Comparison of ENCODE assay signal across 25 cellular contexts in genomic region chr2:28589746-28590463, GRCh38.
"Had no signal": no experiment of that assay in that cellular context is flagged by ENCODE, and none has a peak within 500 bp of the region (broad histone marks: within the 10 kb centered on the region; RNA-seq: fewer than 3 reads in every experiment).

No MANE protein-coding gene starts in this region.

- H3K27me3 ChIP-seq: stomach, suprapubic skin, tibial nerve, uterus had no signal

- H3K36me3 Mint-ChIP-seq: brain; immature natural killer cell; naive thymus-derived CD8-positive, alpha-beta T cell; stimulated activated memory B cell treated with anti-CD40 and anti-IgM and Interleukin-4, amounts not matched to agents 10 μg/mL and 1 μg/mL and 100 μg/mL, for 72 hours had no signal

- H3K9me3 ChIP-seq: lower lobe of right lung, stomach, suprapubic skin, tibial nerve, uterus had no signal

- H3K4me3 Mint-ChIP-seq: activated CD8-positive, alpha-beta T cell treated with anti-CD3 and anti-CD28 coated beads, Interleukin-2, amount 10 ng/mL, durations not matched to agents 7 days and 5 days; brain; dendritic cell treated with granulocyte-macrophage colony-stimulating factor and Interleukin-4, amounts not matched to agents 40 ng/mL and 50 ng/mL, for 4 days; immature natural killer cell; naive thymus-derived CD8-positive, alpha-beta T cell; stimulated activated memory B cell treated with anti-CD40 and anti-IgM and Interleukin-4, amounts not matched to agents 10 μg/mL and 1 μg/mL and 100 μg/mL, for 72 hours; T-helper 2 cell treated with Interferon-gamma antibody and Interleukin-4, amounts not matched to agents 5 μg/mL and 100 μg/mL, for 36 hours had no signal

- H3K36me3 ChIP-seq: lower lobe of right lung, stomach, suprapubic skin, tibial nerve, uterus had no signal

- H3K27ac Mint-ChIP-seq: dendritic cell treated with granulocyte-macrophage colony-stimulating factor and Interleukin-4, amounts not matched to agents 40 ng/mL and 50 ng/mL, for 4 days; stimulated activated memory B cell treated with anti-CD40 and anti-IgM and Interleukin-4, amounts not matched to agents 10 μg/mL and 1 μg/mL and 100 μg/mL, for 72 hours; T-helper 2 cell treated with Interferon-gamma antibody and Interleukin-4, amounts not matched to agents 5 μg/mL and 100 μg/mL, for 36 hours had no signal

- H3K4me3 ChIP-seq: lower lobe of right lung, SK-N-MC, skin epidermis, stomach, suprapubic skin, tibial nerve, uterus had no signal

- DNase-seq: activated CD4-positive, alpha-beta T cell treated with anti-CD3 and anti-CD28 coated beads for 1 hour; activated CD4-positive, alpha-beta T cell treated with anti-CD3 and anti-CD28 coated beads, Interleukin-2, amount 50 U/mL, for 1 hour; activated CD8-positive, alpha-beta T cell treated with anti-CD3 and anti-CD28 coated beads, Interleukin-2, amount 10 ng/mL, durations not matched to agents 7 days and 5 days; anterior cingulate cortex; effector CD4-positive, alpha-beta T cell; erythroblast; foreskin fibroblast; immature natural killer cell; lower lobe of right lung; naive thymus-derived CD8-positive, alpha-beta T cell; right cardiac atrium; stimulated activated CD4-positive, alpha-beta T cell treated with anti-CD3 and anti-CD28 coated beads, Interleukin-2, amount 100 ng/mL, for 24 hours; stomach; SW 1271 had no signal

- H3K27me3 Mint-ChIP-seq: dendritic cell treated with granulocyte-macrophage colony-stimulating factor and Interleukin-4, amounts not matched to agents 40 ng/mL and 50 ng/mL, for 4 days had no signal

- ATAC-seq: activated CD8-positive, alpha-beta T cell treated with anti-CD3 and anti-CD28 coated beads, Interleukin-2, amount 10 ng/mL, durations not matched to agents 7 days and 5 days; left lobe of liver; lower lobe of right lung; naive thymus-derived CD8-positive, alpha-beta T cell; right cardiac atrium; stimulated activated memory B cell treated with anti-CD40 and anti-IgM and Interleukin-4, amounts not matched to agents 10 μg/mL and 1 μg/mL and 100 μg/mL, for 72 hours had no signal

- H3K9me3 Mint-ChIP-seq: brain; dendritic cell treated with granulocyte-macrophage colony-stimulating factor and Interleukin-4, amounts not matched to agents 40 ng/mL and 50 ng/mL, for 4 days; immature natural killer cell; naive thymus-derived CD8-positive, alpha-beta T cell; stimulated activated memory B cell treated with anti-CD40 and anti-IgM and Interleukin-4, amounts not matched to agents 10 μg/mL and 1 μg/mL and 100 μg/mL, for 72 hours; T-helper 2 cell treated with Interferon-gamma antibody and Interleukin-4, amounts not matched to agents 5 μg/mL and 100 μg/mL, for 36 hours had no signal

- H3K27ac ChIP-seq: lower lobe of right lung, SK-N-MC, skin epidermis, stomach, suprapubic skin, tibial nerve, uterus, VCaP had no signal
